Comparison of ENCODE assay signal across 8 cellular contexts in genomic region chr13:35720690-35721554, GRCh38.
DNase-seq lines count a peak whose midpoint lies in the region; ATAC-seq and TF ChIP-seq lines count a peak whose summit lies in the region.

No MANE protein-coding gene starts in this region.

- peak overlapping the region; percentile 44; the same call in 1 of the 2 replicates for H3K4me3 ChIP-seq in ACC112 (ENCODE audit: low read depth, low read length)
- H3K4me3 ChIP-seq in GM12864 (ENCODE audit: low read depth, low read length), result no peak overlapping the region

- peak; percentile 92 for TF ChIP-seq CTCF in GM12864 (IDR thresholded peaks at IDR 0.05; ENCODE audit: low read depth, low read length, missing control alignments)
- TF ChIP-seq CTCF in brain (conservative IDR thresholded peaks at IDR 0.05), result peak; percentile 95 to 98

- H3K4me1 ChIP-seq in ACC112 (ENCODE audit: control insufficient read depth, insufficient read depth, low read length, unreplicated experiment), result peaks cover 28% of the 10 kb centered on the region

- H3K4me3 Mint-ChIP-seq in brain, result peak overlapping the region in 4 of 5 experiments; percentile 50 to 68 (median 54)

- no peak overlapping the region for H3K27ac ChIP-seq in ACC112 (ENCODE audit: low read depth, low read length)

- no peaks in the 10 kb centered on the region for H3K9me3 Mint-ChIP-seq in brain

- no peaks in the 10 kb centered on the region for H3K27me3 ChIP-seq in ACC112 (ENCODE audit: insufficient read depth, low read length)

- H3K79me2 ChIP-seq in ACC112 (ENCODE audit: control insufficient read depth, insufficient read depth, low read length, unreplicated experiment), result no peaks in the 10 kb centered on the region

- peaks cover 5% of the 10 kb centered on the region for H3K27me3 Mint-ChIP-seq in brain

- H3K27ac Mint-ChIP-seq in brain, result peak overlapping the region in 4 of 5 experiments; percentile 25 to 88 (median 49)

- H3K36me3 ChIP-seq in ACC112 (ENCODE audit: insufficient read depth, low read length), result no peaks in the 10 kb centered on the region

- no peaks in the 10 kb centered on the region for H3K36me3 Mint-ChIP-seq in brain

- H2AFZ ChIP-seq in ACC112 (ENCODE audit: low read length, unreplicated experiment), result no peak overlapping the region

- DNase-seq in GM12864 (ENCODE audit: low read depth) (no peak), RPMI7951 (ENCODE audit: low read depth) (peak; percentile 61), islet precursor cell (peak; percentile 87)
- peak; percentile 7 to 8 for DNase-seq in stimulated activated CD4-positive, alpha-beta T cell treated with anti-CD3 and anti-CD28 coated beads, Interleukin-1b, Interleukin-23, amount 100 ng/mL, for 4 hours (ENCODE audit: low read depth in 2 of 2)

- H3K4me1 Mint-ChIP-seq in brain, result peaks cover 55% of the 10 kb centered on the region

- ATAC-seq in HG03442 (IDR thresholded peaks at IDR 0.05; ENCODE audit: unreplicated experiment) (peak; percentile 56), GM21423 (IDR thresholded peaks at IDR 0.05; ENCODE audit: unreplicated experiment) (no peak)
